ENCODE assay signal across 13 cellular contexts in the genomic region with DNA sequence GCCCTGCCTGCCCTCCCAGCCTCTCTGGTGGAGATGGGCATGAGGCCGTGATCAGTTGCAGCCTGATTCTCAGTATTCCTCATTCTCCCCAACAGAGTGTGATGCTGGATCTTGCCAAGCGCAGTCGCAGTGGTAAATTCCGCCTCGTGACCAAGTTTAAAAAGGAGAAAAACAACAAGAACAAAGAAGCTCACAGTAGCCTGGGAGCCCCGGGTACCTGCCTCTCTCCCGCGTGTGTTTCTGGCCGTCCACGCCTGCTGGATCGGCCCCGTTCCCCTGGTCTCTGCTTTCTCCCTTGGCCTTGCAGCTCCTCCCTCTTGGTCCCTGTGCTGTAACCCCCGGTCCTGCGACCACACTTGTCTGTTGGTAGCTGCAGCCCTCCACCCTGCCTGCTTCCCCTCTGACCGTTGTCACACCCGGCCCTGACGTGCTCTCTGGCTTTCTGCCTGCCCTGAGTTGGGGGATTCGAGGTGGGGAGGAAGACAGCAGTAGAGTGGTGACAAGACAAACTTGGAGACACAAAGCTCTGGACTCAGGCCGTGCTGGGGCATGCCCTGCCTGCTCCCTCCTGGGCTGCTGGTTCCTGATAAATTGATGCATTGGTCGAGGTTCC.
DNase-seq lines count a peak whose midpoint lies in the region; ATAC-seq and TF ChIP-seq lines count a peak whose summit lies in the region.
"Had no signal": no experiment of that assay in that cellular context is flagged by ENCODE, and none has a peak within 500 bp of the region (broad histone marks: within the 10 kb centered on the region; RNA-seq: fewer than 3 reads in every experiment).

No MANE protein-coding gene starts in this region.

- ATAC-seq in left cardiac atrium: no peak
- ATAC-seq in Right ventricle myocardium inferior: no peak
- ATAC-seq in omental fat pad (ENCODE audit: low FRiP score): no peak
- ATAC-seq in HG03460 (IDR thresholded peaks at IDR 0.05; ENCODE audit: unreplicated experiment): no peak
- ATAC-seq: T-cell had no signal

- no peak for TF ChIP-seq POLR2A in lower leg skin (IDR thresholded peaks at IDR 0.05)

- no peak for TF ChIP-seq CTCF in omental fat pad (IDR thresholded peaks at IDR 0.05)
- TF ChIP-seq CTCF in lower leg skin (IDR thresholded peaks at IDR 0.05): no peak

- DNase-seq in left cardiac atrium (peak; percentile 15), Right ventricle myocardium inferior (ENCODE audit: missing footprints) (no peak), globus pallidus (ENCODE audit: low spot score) (peak; percentile 81), omental fat pad (ENCODE audit: low spot score) (peak; percentile 8), NCI-H146 treated with DMSO at 0.1 percent for 48 hours (lab: John Stamatoyannopoulos, UW; ENCODE audit: unreplicated experiment) (no peak), lower leg skin (ENCODE audit: low spot score in 2 of 2) (no peak)
- DNase-seq: activated CD4-positive, alpha-beta memory T cell treated with anti-CD3 and anti-CD28 coated beads for 36 hours; NCI-H1417; stimulated activated CD4-positive, alpha-beta T cell treated with anti-CD3 and anti-CD28 coated beads, Interleukin-15, amount 100 ng/mL, for 24 hours had no signal

- WGBS in lower leg skin, 2 donors: 92 to 93% methylated on average over 20 of the region's 20 CpGs

- intact Hi-C loops in left cardiac atrium (cut with DNase I) (no loop called here), Right ventricle myocardium inferior (cut with DNase I) (no loop called here), lower leg skin (cut with DNase I; ENCODE audit: low total_unique reads) (no loop called here)

- H3K27ac ChIP-seq in temporal lobe (ENCODE audit: low read depth, low read length): peak overlapping the region; percentile 97
- H3K27ac ChIP-seq: prostate gland had no signal

- no peak overlapping the region for H3K4me3 ChIP-seq in lower leg skin (ENCODE audit: low read depth, poor library complexity, severe bottlenecking)
- H3K4me3 ChIP-seq: prostate gland had no signal

Comparison
In these comparisons a context has a peak if more than half of its experiments do, and no peak if none do; other contexts are left out.
1. DNase-seq: peak in left cardiac atrium (single experiment), globus pallidus (single experiment) and omental fat pad (single experiment); none in Right ventricle myocardium inferior (single experiment), NCI-H146 treated with DMSO at 0.1 percent for 48 hours (single experiment) and lower leg skin (0 of 2).